1 cellular context compared by ENCODE assay signal in the genomic region with DNA sequence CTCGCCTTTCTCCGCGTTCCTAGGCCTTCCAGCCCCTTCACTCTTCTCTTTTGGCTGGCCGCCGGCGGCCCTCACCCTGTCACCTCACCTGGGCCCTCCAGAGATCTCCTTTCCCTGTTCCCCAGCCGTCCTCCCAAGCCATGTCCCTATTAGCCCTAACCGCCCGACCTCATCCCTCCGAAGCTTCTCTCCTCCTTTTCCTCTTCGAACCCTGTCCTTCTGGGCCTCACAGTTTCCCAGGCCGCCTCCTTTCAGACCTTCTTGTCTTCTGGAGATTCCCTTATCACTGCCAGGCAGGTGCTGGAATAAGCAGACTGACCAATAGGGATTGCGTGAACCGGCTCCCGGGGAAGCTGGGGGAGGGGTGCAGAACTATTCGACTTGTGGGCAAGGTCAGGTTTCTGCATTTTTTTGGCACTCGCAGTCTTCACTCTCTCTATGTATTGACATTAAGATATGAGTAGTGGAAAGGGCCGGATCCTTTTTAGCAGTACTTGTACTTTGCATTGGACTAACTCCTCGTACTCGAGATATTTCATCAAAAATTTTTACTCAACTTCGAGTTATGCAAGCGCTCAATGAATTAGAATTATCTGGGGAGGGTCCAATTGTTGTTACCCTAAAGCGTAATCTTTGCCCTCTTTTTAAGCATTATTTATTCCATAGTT.
TF ChIP-seq lines count a peak whose summit lies in the region.

No MANE protein-coding gene starts in this region.

TF ChIP-seq in K562, 482 proteins besides CTCF, POLR2A, EP300 and RAD21 (continued from another document and continues in another):
- TF ChIP-seq, protein P1, sequence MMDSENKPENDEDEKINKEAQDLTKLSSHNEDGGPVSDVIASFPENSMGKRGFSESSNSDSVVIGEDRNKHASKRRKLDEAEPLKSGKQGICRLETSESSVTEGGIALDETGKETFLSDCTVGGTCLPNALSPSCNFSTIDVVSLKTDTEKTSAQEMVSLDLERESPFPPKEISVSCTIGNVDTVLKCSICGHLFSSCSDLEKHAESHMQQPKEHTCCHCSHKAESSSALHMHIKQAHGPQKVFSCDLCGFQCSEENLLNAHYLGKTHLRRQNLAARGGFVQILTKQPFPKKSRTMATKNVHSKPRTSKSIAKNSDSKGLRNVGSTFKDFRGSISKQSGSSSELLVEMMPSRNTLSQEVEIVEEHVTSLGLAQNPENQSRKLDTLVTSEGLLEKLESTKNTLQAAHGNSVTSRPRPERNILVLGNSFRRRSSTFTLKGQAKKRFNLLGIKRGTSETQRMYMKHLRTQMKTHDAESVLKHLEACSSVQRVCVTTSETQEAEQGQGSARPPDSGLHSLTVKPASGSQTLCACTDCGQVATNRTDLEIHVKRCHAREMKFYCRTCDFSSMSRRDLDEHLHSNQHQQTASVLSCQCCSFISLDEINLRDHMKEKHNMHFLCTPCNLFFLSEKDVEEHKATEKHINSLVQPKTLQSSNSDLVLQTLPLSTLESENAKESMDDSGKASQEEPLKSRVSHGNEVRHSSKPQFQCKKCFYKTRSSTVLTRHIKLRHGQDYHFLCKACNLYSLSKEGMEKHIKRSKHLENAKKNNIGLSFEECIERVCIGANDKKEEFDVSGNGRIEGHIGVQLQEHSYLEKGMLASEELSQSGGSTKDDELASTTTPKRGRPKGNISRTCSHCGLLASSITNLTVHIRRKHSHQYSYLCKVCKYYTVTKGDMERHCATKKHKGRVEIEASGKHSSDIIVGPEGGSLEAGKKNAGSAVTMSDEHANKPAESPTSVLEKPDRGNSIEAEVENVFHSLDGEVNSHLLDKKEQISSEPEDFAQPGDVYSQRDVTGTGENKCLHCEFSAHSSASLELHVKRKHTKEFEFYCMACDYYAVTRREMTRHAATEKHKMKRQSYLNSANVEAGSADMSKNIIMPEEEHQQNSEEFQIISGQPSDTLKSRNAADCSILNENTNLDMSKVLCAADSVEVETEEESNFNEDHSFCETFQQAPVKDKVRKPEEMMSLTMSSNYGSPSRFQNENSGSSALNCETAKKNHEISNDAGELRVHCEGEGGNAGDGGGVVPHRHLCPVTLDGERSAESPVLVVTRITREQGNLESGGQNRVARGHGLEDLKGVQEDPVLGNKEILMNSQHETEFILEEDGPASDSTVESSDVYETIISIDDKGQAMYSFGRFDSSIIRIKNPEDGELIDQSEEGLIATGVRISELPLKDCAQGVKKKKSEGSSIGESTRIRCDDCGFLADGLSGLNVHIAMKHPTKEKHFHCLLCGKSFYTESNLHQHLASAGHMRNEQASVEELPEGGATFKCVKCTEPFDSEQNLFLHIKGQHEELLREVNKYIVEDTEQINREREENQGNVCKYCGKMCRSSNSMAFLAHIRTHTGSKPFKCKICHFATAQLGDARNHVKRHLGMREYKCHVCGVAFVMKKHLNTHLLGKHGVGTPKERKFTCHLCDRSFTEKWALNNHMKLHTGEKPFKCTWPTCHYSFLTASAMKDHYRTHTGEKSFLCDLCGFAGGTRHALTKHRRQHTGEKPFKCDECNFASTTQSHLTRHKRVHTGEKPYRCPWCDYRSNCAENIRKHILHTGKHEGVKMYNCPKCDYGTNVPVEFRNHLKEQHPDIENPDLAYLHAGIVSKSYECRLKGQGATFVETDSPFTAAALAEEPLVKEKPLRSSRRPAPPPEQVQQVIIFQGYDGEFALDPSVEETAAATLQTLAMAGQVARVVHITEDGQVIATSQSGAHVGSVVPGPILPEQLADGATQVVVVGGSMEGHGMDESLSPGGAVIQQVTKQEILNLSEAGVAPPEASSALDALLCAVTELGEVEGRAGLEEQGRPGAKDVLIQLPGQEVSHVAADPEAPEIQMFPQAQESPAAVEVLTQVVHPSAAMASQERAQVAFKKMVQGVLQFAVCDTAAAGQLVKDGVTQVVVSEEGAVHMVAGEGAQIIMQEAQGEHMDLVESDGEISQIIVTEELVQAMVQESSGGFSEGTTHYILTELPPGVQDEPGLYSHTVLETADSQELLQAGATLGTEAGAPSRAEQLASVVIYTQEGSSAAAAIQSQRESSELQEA (IDR thresholded peaks at IDR 0.05; ENCODE audit: low read depth) = peak; percentile 70; the same call in 1 of the 2 replicates
- TF ChIP-seq, protein P2, sequence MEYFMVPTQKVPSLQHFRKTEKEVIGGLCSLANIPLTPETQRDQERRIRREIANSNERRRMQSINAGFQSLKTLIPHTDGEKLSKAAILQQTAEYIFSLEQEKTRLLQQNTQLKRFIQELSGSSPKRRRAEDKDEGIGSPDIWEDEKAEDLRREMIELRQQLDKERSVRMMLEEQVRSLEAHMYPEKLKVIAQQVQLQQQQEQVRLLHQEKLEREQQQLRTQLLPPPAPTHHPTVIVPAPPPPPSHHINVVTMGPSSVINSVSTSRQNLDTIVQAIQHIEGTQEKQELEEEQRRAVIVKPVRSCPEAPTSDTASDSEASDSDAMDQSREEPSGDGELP (CRISPR knock-in tag; IDR thresholded peaks at IDR 0.05; ENCODE audit: borderline replicate concordance) = peak; percentile 62; the same call in 1 of the 2 replicates
- TF ChIP-seq SMARCA5 (IDR thresholded peaks at IDR 0.05) (no peak), EZH2 (IDR thresholded peaks at IDR 0.05; ENCODE audit: borderline replicate concordance, low read depth, low read length) (no peak), DPF2 (IDR thresholded peaks at IDR 0.05) (peak; percentile 95), RFX7 (CRISPR knock-in tag; IDR thresholded peaks at IDR 0.05) (no peak), ARNT (IDR thresholded peaks at IDR 0.05) (peak; percentile 51 to 81; a peak in 2 of 4 replicates), KAT2B (IDR thresholded peaks at IDR 0.05; ENCODE audit: low read depth, low read length) (no peak), MTA2 (IDR thresholded peaks at IDR 0.05; ENCODE audit: low read depth) (peak; percentile 91), HOXB6 (CRISPR knock-in tag; IDR thresholded peaks at IDR 0.05; ENCODE audit: borderline replicate concordance) (no peak), XRCC4 (IDR thresholded peaks at IDR 0.05; ENCODE audit: extremely low read depth, insufficient read depth, insufficient read length) (no peak), SOX6 (IDR thresholded peaks at IDR 0.05) (peak; percentile 92), CXXC5 (CRISPR knock-in tag; IDR thresholded peaks at IDR 0.05) (peak; percentile 84), SNIP1 (IDR thresholded peaks at IDR 0.05; ENCODE audit: low read depth) (no peak), GABPB1 (CRISPR knock-in tag; IDR thresholded peaks at IDR 0.05) (no peak), TEAD4 (IDR thresholded peaks at IDR 0.05; ENCODE audit: low read length) (peak; percentile 95), TEAD4 (CRISPR knock-in tag; IDR thresholded peaks at IDR 0.05; ENCODE audit: borderline replicate concordance) (no peak), NFYB (IDR thresholded peaks at IDR 0.05; ENCODE audit: extremely low read depth, insufficient read length) (peak; percentile 94), TAL1 (IDR thresholded peaks at IDR 0.05) (peak; percentile 96), FOXA3 (CRISPR knock-in tag; conservative IDR thresholded peaks at IDR 0.05 in 1 of 2, IDR thresholded peaks at IDR 0.05 in 1 of 2) (no peak), TAF9B (IDR thresholded peaks at IDR 0.05; ENCODE audit: partially characterized antibody) (peak; percentile 86), SIX5 (IDR thresholded peaks at IDR 0.05; ENCODE audit: borderline replicate concordance in 1 of 2, insufficient read depth in 1 of 2, low read depth in 1 of 2, low read length in 2 of 2) (no peak), DDX20 (tag; IDR thresholded peaks at IDR 0.05; ENCODE audit: low read depth) (no peak), NFIX (CRISPR knock-in tag; IDR thresholded peaks at IDR 0.05; ENCODE audit: low read depth) (no peak)
- TF ChIP-seq, protein P3, sequence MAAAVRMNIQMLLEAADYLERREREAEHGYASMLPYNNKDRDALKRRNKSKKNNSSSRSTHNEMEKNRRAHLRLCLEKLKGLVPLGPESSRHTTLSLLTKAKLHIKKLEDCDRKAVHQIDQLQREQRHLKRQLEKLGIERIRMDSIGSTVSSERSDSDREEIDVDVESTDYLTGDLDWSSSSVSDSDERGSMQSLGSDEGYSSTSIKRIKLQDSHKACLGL (CRISPR knock-in tag; IDR thresholded peaks at IDR 0.05; ENCODE audit: borderline replicate concordance, poor library complexity, severe bottlenecking) = no peak
- TF ChIP-seq, protein P4, sequence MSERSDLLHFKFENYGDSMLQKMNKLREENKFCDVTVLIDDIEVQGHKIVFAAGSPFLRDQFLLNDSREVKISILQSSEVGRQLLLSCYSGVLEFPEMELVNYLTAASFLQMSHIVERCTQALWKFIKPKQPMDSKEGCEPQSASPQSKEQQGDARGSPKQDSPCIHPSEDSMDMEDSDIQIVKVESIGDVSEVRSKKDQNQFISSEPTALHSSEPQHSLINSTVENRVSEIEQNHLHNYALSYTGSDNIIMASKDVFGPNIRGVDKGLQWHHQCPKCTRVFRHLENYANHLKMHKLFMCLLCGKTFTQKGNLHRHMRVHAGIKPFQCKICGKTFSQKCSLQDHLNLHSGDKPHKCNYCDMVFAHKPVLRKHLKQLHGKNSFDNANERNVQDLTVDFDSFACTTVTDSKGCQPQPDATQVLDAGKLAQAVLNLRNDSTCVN (CRISPR knock-in tag; IDR thresholded peaks at IDR 0.05) = peak; percentile 91
- TF ChIP-seq, protein P5, sequence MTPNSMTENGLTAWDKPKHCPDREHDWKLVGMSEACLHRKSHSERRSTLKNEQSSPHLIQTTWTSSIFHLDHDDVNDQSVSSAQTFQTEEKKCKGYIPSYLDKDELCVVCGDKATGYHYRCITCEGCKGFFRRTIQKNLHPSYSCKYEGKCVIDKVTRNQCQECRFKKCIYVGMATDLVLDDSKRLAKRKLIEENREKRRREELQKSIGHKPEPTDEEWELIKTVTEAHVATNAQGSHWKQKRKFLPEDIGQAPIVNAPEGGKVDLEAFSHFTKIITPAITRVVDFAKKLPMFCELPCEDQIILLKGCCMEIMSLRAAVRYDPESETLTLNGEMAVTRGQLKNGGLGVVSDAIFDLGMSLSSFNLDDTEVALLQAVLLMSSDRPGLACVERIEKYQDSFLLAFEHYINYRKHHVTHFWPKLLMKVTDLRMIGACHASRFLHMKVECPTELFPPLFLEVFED (CRISPR knock-in tag; conservative IDR thresholded peaks at IDR 0.05) = peak; percentile 72; the same call in 1 of the 2 replicates
- TF ChIP-seq, protein P6, sequence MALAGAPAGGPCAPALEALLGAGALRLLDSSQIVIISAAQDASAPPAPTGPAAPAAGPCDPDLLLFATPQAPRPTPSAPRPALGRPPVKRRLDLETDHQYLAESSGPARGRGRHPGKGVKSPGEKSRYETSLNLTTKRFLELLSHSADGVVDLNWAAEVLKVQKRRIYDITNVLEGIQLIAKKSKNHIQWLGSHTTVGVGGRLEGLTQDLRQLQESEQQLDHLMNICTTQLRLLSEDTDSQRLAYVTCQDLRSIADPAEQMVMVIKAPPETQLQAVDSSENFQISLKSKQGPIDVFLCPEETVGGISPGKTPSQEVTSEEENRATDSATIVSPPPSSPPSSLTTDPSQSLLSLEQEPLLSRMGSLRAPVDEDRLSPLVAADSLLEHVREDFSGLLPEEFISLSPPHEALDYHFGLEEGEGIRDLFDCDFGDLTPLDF (CRISPR knock-in tag; IDR thresholded peaks at IDR 0.05) = 0 out of 2 replicates have a peak, but pooled peaks have one; percentile 44
- TF ChIP-seq, protein P7, sequence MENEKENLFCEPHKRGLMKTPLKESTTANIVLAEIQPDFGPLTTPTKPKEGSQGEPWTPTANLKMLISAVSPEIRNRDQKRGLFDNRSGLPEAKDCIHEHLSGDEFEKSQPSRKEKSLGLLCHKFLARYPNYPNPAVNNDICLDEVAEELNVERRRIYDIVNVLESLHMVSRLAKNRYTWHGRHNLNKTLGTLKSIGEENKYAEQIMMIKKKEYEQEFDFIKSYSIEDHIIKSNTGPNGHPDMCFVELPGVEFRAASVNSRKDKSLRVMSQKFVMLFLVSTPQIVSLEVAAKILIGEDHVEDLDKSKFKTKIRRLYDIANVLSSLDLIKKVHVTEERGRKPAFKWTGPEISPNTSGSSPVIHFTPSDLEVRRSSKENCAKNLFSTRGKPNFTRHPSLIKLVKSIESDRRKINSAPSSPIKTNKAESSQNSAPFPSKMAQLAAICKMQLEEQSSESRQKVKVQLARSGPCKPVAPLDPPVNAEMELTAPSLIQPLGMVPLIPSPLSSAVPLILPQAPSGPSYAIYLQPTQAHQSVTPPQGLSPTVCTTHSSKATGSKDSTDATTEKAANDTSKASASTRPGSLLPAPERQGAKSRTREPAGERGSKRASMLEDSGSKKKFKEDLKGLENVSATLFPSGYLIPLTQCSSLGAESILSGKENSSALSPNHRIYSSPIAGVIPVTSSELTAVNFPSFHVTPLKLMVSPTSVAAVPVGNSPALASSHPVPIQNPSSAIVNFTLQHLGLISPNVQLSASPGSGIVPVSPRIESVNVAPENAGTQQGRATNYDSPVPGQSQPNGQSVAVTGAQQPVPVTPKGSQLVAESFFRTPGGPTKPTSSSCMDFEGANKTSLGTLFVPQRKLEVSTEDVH (IDR thresholded peaks at IDR 0.05; ENCODE audit: low read depth, partially characterized antibody) = peak; percentile 22
- TF ChIP-seq, protein P8, sequence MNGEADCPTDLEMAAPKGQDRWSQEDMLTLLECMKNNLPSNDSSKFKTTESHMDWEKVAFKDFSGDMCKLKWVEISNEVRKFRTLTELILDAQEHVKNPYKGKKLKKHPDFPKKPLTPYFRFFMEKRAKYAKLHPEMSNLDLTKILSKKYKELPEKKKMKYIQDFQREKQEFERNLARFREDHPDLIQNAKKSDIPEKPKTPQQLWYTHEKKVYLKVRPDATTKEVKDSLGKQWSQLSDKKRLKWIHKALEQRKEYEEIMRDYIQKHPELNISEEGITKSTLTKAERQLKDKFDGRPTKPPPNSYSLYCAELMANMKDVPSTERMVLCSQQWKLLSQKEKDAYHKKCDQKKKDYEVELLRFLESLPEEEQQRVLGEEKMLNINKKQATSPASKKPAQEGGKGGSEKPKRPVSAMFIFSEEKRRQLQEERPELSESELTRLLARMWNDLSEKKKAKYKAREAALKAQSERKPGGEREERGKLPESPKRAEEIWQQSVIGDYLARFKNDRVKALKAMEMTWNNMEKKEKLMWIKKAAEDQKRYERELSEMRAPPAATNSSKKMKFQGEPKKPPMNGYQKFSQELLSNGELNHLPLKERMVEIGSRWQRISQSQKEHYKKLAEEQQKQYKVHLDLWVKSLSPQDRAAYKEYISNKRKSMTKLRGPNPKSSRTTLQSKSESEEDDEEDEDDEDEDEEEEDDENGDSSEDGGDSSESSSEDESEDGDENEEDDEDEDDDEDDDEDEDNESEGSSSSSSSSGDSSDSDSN (IDR thresholded peaks at IDR 0.05; ENCODE audit: borderline replicate concordance in 1 of 2, low read depth in 2 of 2, low read length in 2 of 2) = peak in 1 of 2 experiments; percentile 81; a peak in 2 of 4 replicates
